Comparison of ENCODE assay signal across 2 cellular contexts in the genomic region with DNA sequence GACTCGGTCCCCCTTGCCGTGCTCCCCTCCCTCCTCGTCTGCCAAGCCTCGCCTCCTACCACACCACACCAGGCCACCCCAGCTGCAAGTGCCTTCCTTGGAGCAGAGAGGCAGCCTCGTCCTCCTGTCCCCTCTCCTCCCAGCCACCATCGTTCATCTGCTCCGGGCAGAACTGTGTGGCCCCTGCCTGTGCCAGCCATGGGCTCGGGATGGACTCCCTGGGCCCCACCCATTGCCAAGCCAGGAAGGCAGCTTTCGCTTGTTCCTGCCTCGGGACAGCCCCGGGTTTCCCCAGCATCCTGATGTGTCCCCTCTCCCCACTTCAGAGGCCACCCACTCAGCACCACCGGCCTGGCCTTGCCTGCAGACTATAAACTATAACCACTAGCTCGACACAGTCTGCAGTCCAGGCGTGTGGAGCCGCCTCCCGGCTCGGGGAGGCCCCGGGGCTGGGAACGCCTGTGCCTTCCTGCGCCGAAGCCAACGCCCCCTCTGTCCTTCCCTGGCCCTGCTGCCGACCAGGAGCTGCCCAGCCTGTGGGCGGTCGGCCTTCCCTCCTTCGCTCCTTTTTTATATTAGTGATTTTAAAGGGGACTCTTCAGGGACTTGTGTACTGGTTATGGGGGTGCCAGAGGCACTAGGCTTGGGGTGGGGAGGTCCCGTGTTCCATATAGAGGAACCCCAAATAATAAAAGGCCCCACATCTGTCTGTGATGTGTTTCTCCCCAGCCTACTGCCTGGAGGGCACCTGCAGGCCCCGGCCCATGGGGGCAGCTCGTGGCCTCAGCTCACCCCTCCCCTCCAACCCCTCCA.
TF ChIP-seq lines count a peak whose summit lies in the region.

No MANE protein-coding gene starts in this region.

TF ChIP-seq in GM23338, 12 proteins besides CTCF, POLR2A, EP300 and RAD21:
- TF ChIP-seq, protein P1, sequence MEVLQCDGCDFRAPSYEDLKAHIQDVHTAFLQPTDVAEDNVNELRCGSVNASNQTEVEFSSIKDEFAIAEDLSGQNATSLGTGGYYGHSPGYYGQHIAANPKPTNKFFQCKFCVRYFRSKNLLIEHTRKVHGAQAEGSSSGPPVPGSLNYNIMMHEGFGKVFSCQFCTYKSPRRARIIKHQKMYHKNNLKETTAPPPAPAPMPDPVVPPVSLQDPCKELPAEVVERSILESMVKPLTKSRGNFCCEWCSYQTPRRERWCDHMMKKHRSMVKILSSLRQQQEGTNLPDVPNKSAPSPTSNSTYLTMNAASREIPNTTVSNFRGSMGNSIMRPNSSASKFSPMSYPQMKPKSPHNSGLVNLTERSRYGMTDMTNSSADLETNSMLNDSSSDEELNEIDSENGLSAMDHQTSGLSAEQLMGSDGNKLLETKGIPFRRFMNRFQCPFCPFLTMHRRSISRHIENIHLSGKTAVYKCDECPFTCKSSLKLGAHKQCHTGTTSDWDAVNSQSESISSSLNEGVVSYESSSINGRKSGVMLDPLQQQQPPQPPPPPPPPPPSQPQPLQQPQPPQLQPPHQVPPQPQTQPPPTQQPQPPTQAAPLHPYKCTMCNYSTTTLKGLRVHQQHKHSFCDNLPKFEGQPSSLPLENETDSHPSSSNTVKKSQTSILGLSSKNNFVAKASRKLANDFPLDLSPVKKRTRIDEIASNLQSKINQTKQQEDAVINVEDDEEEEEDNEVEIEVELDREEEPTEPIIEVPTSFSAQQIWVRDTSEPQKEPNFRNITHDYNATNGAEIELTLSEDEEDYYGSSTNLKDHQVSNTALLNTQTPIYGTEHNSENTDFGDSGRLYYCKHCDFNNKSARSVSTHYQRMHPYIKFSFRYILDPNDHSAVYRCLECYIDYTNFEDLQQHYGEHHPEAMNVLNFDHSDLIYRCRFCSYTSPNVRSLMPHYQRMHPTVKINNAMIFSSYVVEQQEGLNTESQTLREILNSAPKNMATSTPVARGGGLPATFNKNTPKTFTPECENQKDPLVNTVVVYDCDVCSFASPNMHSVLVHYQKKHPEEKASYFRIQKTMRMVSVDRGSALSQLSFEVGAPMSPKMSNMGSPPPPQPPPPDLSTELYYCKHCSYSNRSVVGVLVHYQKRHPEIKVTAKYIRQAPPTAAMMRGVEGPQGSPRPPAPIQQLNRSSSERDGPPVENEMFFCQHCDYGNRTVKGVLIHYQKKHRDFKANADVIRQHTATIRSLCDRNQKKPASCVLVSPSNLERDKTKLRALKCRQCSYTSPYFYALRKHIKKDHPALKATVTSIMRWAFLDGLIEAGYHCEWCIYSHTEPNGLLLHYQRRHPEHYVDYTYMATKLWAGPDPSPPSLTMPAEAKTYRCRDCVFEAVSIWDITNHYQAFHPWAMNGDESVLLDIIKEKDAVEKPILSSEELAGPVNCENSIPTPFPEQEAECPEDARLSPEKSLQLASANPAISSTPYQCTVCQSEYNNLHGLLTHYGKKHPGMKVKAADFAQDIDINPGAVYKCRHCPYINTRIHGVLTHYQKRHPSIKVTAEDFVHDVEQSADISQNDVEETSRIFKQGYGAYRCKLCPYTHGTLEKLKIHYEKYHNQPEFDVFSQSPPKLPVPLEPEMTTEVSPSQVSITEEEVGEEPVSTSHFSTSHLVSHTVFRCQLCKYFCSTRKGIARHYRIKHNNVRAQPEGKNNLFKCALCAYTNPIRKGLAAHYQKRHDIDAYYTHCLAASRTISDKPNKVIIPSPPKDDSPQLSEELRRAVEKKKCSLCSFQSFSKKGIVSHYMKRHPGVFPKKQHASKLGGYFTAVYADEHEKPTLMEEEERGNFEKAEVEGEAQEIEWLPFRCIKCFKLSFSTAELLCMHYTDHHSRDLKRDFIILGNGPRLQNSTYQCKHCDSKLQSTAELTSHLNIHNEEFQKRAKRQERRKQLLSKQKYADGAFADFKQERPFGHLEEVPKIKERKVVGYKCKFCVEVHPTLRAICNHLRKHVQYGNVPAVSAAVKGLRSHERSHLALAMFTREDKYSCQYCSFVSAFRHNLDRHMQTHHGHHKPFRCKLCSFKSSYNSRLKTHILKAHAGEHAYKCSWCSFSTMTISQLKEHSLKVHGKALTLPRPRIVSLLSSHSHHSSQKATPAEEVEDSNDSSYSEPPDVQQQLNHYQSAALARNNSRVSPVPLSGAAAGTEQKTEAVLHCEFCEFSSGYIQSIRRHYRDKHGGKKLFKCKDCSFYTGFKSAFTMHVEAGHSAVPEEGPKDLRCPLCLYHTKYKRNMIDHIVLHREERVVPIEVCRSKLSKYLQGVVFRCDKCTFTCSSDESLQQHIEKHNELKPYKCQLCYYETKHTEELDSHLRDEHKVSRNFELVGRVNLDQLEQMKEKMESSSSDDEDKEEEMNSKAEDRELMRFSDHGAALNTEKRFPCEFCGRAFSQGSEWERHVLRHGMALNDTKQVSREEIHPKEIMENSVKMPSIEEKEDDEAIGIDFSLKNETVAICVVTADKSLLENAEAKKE (CRISPR knock-in tag; IDR thresholded peaks at IDR 0.05) = no peak
- TF ChIP-seq, protein P2, sequence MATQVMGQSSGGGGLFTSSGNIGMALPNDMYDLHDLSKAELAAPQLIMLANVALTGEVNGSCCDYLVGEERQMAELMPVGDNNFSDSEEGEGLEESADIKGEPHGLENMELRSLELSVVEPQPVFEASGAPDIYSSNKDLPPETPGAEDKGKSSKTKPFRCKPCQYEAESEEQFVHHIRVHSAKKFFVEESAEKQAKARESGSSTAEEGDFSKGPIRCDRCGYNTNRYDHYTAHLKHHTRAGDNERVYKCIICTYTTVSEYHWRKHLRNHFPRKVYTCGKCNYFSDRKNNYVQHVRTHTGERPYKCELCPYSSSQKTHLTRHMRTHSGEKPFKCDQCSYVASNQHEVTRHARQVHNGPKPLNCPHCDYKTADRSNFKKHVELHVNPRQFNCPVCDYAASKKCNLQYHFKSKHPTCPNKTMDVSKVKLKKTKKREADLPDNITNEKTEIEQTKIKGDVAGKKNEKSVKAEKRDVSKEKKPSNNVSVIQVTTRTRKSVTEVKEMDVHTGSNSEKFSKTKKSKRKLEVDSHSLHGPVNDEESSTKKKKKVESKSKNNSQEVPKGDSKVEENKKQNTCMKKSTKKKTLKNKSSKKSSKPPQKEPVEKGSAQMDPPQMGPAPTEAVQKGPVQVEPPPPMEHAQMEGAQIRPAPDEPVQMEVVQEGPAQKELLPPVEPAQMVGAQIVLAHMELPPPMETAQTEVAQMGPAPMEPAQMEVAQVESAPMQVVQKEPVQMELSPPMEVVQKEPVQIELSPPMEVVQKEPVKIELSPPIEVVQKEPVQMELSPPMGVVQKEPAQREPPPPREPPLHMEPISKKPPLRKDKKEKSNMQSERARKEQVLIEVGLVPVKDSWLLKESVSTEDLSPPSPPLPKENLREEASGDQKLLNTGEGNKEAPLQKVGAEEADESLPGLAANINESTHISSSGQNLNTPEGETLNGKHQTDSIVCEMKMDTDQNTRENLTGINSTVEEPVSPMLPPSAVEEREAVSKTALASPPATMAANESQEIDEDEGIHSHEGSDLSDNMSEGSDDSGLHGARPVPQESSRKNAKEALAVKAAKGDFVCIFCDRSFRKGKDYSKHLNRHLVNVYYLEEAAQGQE (IDR thresholded peaks at IDR 0.05; ENCODE audit: unreplicated experiment) = no peak
- TF ChIP-seq JUNB (IDR thresholded peaks at IDR 0.05; ENCODE audit: unreplicated experiment) (no peak), ETS1 (IDR thresholded peaks at IDR 0.05) (no peak), CREB1 (CRISPR knock-in tag; IDR thresholded peaks at IDR 0.05; ENCODE audit: low read depth) (no peak), NANOG (IDR thresholded peaks at IDR 0.05; ENCODE audit: borderline replicate concordance) (no peak), EZH2phosphoT487 (IDR thresholded peaks at IDR 0.05; ENCODE audit: unreplicated experiment) (no peak)

TF ChIP-seq in endothelial cell of umbilical vein, 7 proteins besides CTCF, POLR2A, EP300 and RAD21:
- TF ChIP-seq POLR2AphosphoS5 (IDR thresholded peaks at IDR 0.05; ENCODE audit: insufficient read depth, low read depth, low read length) (no peak), FOS (IDR thresholded peaks at IDR 0.05; ENCODE audit: borderline replicate concordance, insufficient read depth, low read length) (no peak), EZH2 (IDR thresholded peaks at IDR 0.05; ENCODE audit: borderline replicate concordance, low read depth, low read length, severe bottlenecking) (no peak), MYC (IDR thresholded peaks at IDR 0.05; ENCODE audit: low read depth, low read length) (no peak), GATA2 (IDR thresholded peaks at IDR 0.05; ENCODE audit: insufficient read depth, insufficient read length, low read depth, low read length) (no peak), JUN (IDR thresholded peaks at IDR 0.05; ENCODE audit: borderline replicate concordance, insufficient read depth, insufficient read length, low read depth) (no peak)
- TF ChIP-seq, protein P3, sequence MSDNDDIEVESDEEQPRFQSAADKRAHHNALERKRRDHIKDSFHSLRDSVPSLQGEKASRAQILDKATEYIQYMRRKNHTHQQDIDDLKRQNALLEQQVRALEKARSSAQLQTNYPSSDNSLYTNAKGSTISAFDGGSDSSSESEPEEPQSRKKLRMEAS (IDR thresholded peaks at IDR 0.05; ENCODE audit: insufficient read depth, insufficient read length) = no peak
